22 cellular contexts compared by ENCODE assay signal in genomic region chr4:113921089-113921842, GRCh38. TPM values are rescaled to one million over a fixed set of nuclear protein-coding genes. Genes with fewer than 3 reads are reported as not detected.
DNase-seq lines count a peak whose midpoint lies in the region; ATAC-seq and TF ChIP-seq lines count a peak whose summit lies in the region.
"Had no signal": no experiment of that assay in that cellular context is flagged by ENCODE, and none has a peak within 500 bp of the region (broad histone marks: within the 10 kb centered on the region; RNA-seq: fewer than 3 reads in every experiment).

No MANE protein-coding gene starts in this region.

- H3K9me3 ChIP-seq in PC-3 (ENCODE audit: low read length) (no peaks in the 10 kb centered on the region), OCI-LY7 (ENCODE audit: low read length) (no peaks in the 10 kb centered on the region)
- H3K9me3 ChIP-seq: heart left ventricle, left ventricle myocardium inferior, Peyer's patch had no signal

- POLR2A ChIA-PET in PC-3 (lab: Charles Lee; ENCODE audit: unreplicated experiment) (interaction anchor here (0.6 kb wide), 1 partner anchor 337 kb away, joined by 7 read pairs; no protein-coding TSS in a partner anchor), OCI-LY7 (lab: Charles Lee) (interaction anchor here (0.5 to 0.6 kb wide), 2 partner anchors 112 to 217 kb away, joined by 3 to 5 read pairs; no protein-coding TSS in a partner anchor)

- no peak overlapping the region for H3K27ac ChIP-seq in PC-3 (ENCODE audit: low read length)
- no peak overlapping the region for H3K27ac ChIP-seq in caudate nucleus (ENCODE audit: low read depth, low read length)
- H3K27ac ChIP-seq in OCI-LY7 (ENCODE audit: low read depth, low read length, poor library complexity, severe bottlenecking), result no peak overlapping the region
- H3K27ac ChIP-seq: C4-2B, heart left ventricle, left ventricle myocardium inferior, Peyer's patch had no signal

- intact Hi-C loops in PC-3 (cut with micrococcal nuclease), result no loop called here
- intact Hi-C loops in OCI-LY7 (cut with micrococcal nuclease; ENCODE audit: unreplicated experiment), result no loop called here

- BruUV-seq in PC-3 (replicated peaks; lab: Mats Ljungman, UMichigan), result no TSS peak
- no TSS peak for BruUV-seq in OCI-LY7 (replicated peaks; lab: Mats Ljungman, UMichigan)

- H3K79me2 ChIP-seq in PC-3 (ENCODE audit: low read length), result no peaks in the 10 kb centered on the region
- H3K79me2 ChIP-seq in OCI-LY7 (ENCODE audit: insufficient read depth, low read depth, low read length), result no peaks in the 10 kb centered on the region

- no peak for DNase-seq in PC-3
- peak; percentile 45 for DNase-seq in fibroblast of mammary gland (ENCODE audit: low read depth)
- DNase-seq in renal cortical epithelial cell (ENCODE audit: low read depth), result peak; percentile 91
- no peak for DNase-seq in NCI-H2029 treated with DMSO at 0.1 percent for 48 hours (lab: John Stamatoyannopoulos, UW)
- DNase-seq in caudate nucleus (lab: John Stamatoyannopoulos, UW), result no peak
- no peak for DNase-seq in OCI-LY7 (ENCODE audit: low spot score)
- DNase-seq: activated CD4-positive, alpha-beta T cell treated with anti-CD3 and anti-CD28 coated beads for 4 hours; activated T-cell treated with anti-CD3 and anti-CD28 coated beads, Interleukin-2, amount 50 U/mL, for 72 hours; anterior cingulate cortex; effector CD4-positive, alpha-beta T cell; heart left ventricle; left ventricle myocardium inferior; naive thymus-derived CD4-positive, alpha-beta T cell; NCI-H1417 treated with DMSO at 0.1 percent for 48 hours; NCI-H510A; Peyer's patch; retina; stimulated activated CD4-positive, alpha-beta T cell treated with anti-CD3 and anti-CD28 coated beads, Interleukin-4, amount 100 ng/mL, for 4 hours had no signal

- TF ChIP-seq CTCF in PC-3 (conservative IDR thresholded peaks at IDR 0.05; ENCODE audit: low read depth, low read length) (no peak), fibroblast of mammary gland (conservative IDR thresholded peaks at IDR 0.05; ENCODE audit: control insufficient read depth, insufficient read depth, low read depth, low read length) (no peak), OCI-LY7 (conservative IDR thresholded peaks at IDR 0.05; ENCODE audit: low read length) (no peak)

- H3K9me2 ChIP-seq in PC-3 (replicated peaks; ENCODE audit: low read length) (no peaks in the 10 kb centered on the region), OCI-LY7 (ENCODE audit: insufficient read depth, low read length) (no peaks in the 10 kb centered on the region)

- H3F3A ChIP-seq in PC-3 (ENCODE audit: low read length, unreplicated experiment), result no peaks in the 10 kb centered on the region

- no peak overlapping the region for H3K9ac ChIP-seq in PC-3 (ENCODE audit: low read length)

- no peaks in the 10 kb centered on the region for H3K36me3 ChIP-seq in PC-3 (ENCODE audit: low read depth, low read length)
- H3K36me3 ChIP-seq in OCI-LY7 (ENCODE audit: insufficient read depth, low read length), result no peaks in the 10 kb centered on the region
- H3K36me3 ChIP-seq: heart left ventricle, left ventricle myocardium inferior, Peyer's patch had no signal

- H3K4me2 ChIP-seq in PC-3 (ENCODE audit: low read length) (no peak overlapping the region), OCI-LY7 (ENCODE audit: low read length) (no peak overlapping the region)

- no peak overlapping the region for H2AFZ ChIP-seq in PC-3 (ENCODE audit: low read length)
- H2AFZ ChIP-seq in OCI-LY7 (ENCODE audit: low read length), result no peak overlapping the region

- no peaks in the 10 kb centered on the region for H4K20me1 ChIP-seq in PC-3 (ENCODE audit: low read length)
- H4K20me1 ChIP-seq in OCI-LY7 (ENCODE audit: insufficient read depth, low read length), result no peaks in the 10 kb centered on the region

- H3K27me3 ChIP-seq in PC-3 (ENCODE audit: low read length), result no peaks in the 10 kb centered on the region
- H3K27me3 ChIP-seq: heart left ventricle, Peyer's patch had no signal

- H3K4me3 ChIP-seq in PC-3 (ENCODE audit: low read length) (no peak overlapping the region), fibroblast of mammary gland (ENCODE audit: control insufficient read depth, low read depth, low read length) (no peak overlapping the region), OCI-LY7 (ENCODE audit: low read depth, low read length, poor library complexity, severe bottlenecking) (no peak overlapping the region)
- H3K4me3 ChIP-seq: heart left ventricle, left ventricle myocardium inferior, Peyer's patch had no signal

- CTCF ChIA-PET in PC-3 (lab: Charles Lee) (no interaction called here), OCI-LY7 (lab: Charles Lee; ENCODE audit: unreplicated experiment) (interaction anchor here (0.6 kb wide), 1 partner anchor 14 kb away, joined by 3 read pairs; no protein-coding TSS in a partner anchor)

- H3K4me1 ChIP-seq in PC-3 (ENCODE audit: insufficient read depth, low read length), result peaks cover 11% of the 10 kb centered on the region
- no peaks in the 10 kb centered on the region for H3K4me1 ChIP-seq in OCI-LY7 (ENCODE audit: insufficient read depth, low read length, poor library complexity, severe bottlenecking)
- H3K4me1 ChIP-seq: left ventricle myocardium inferior, Peyer's patch had no signal

- ATAC-seq in GM18511 (IDR thresholded peaks at IDR 0.05; ENCODE audit: unreplicated experiment) (peak; percentile 76), PC-3 (peak; percentile 38; the same call in 1 of the 2 replicates), HG03521 (IDR thresholded peaks at IDR 0.05; ENCODE audit: unreplicated experiment) (no peak)
- ATAC-seq: activated T-cell treated with anti-CD3 and anti-CD28 coated beads, Interleukin-2, amount 50 U/mL, for 72 hours; naive thymus-derived CD4-positive, alpha-beta T cell; stimulated activated memory B cell treated with anti-CD40 and anti-IgM and Interleukin-4, amounts not matched to agents 10 μg/mL and 1 μg/mL and 100 μg/mL, for 72 hours had no signal

RNA-seq across cellular contexts. Expression of gene ARSJ, which starts 58.2 kb away (rescaled TPM):
- 16.4 and 19.1 TPM in 2 replicates for total RNA-seq in PC-3 (2014; rRNA removed)
- 31.7 and 39.6 TPM in 2 replicates for total RNA-seq in renal cortical epithelial cell
- not detected in 2 replicates for total RNA-seq in OCI-LY7 (2014; rRNA removed; shearing (Covaris generic))
- not detected in 2 replicates for total RNA-seq in OCI-LY7 (2022)
- total RNA-seq: activated T-cell treated with anti-CD3 and anti-CD28 coated beads, Interleukin-2, amount 50 U/mL, for 72 hours had no signal

Comparison
In these comparisons a context has a peak if more than half of its experiments do, and no peak if none do; other contexts are left out.
1. DNase-seq: peak in fibroblast of mammary gland (single experiment) and renal cortical epithelial cell (single experiment); none in PC-3 (single experiment), NCI-H2029 treated with DMSO at 0.1 percent for 48 hours (single experiment), caudate nucleus (0 of 61) and OCI-LY7 (single experiment).
2. RNA of gene ARSJ, which starts 58.2 kb away (total RNA-seq): 31.7 to 39.6 TPM in renal cortical epithelial cell and 16.4 to 19.1 TPM in PC-3; not detected in OCI-LY7; every median in the first group is over 10 times any median in the second.